Comparison of ENCODE assay signal across 27 cellular contexts in genomic region chr21:43366656-43367055, GRCh38.
"Had no signal": no experiment of that assay in that cellular context is flagged by ENCODE, and none has a peak within 500 bp of the region (broad histone marks: within the 10 kb centered on the region; RNA-seq: fewer than 3 reads in every experiment).

No MANE protein-coding gene starts in this region.

- ATAC-seq: activated CD8-positive, alpha-beta T cell treated with anti-CD3 and anti-CD28 coated beads for 36 hours; activated T-cell treated with anti-CD3 and anti-CD28 coated beads, Interleukin-2, amount 50 U/mL, for 72 hours; activated T-helper 17 cell treated with anti-CD3 and anti-CD28 coated beads, Interleukin-2, amount 50 U/mL, for 72 hours; PC-3; Right ventricle myocardium inferior; SK-N-SH treated with all-trans-retinoic acid at 6 μM for 48 hours had no signal

- H3K4me3 Mint-ChIP-seq: activated CD4-positive, alpha-beta T cell treated with anti-CD3 and anti-CD28 coated beads, Interleukin-2, amount 10 ng/mL, durations not matched to agents 24 days and 14 days; activated CD8-positive, alpha-beta T cell treated with anti-CD3 and anti-CD28 coated beads for 36 hours; activated naive CD8-positive, alpha-beta T cell treated with anti-CD3 and anti-CD28 coated beads for 36 hours; activated T-cell treated with anti-CD3 and anti-CD28 coated beads, Interleukin-2, amount 50 U/mL, for 72 hours; activated T-helper 17 cell treated with anti-CD3 and anti-CD28 coated beads, Interleukin-2, amount 50 U/mL, for 72 hours had no signal

- H3K36me3 ChIP-seq: breast epithelium, Peyer's patch, WERI-Rb-1 had no signal

- H3K36me3 Mint-ChIP-seq: activated naive CD8-positive, alpha-beta T cell treated with anti-CD3 and anti-CD28 coated beads for 36 hours had no signal

- H3K27ac Mint-ChIP-seq: activated CD4-positive, alpha-beta T cell treated with anti-CD3 and anti-CD28 coated beads, Interleukin-2, amount 10 ng/mL, durations not matched to agents 24 days and 14 days; activated CD8-positive, alpha-beta T cell treated with anti-CD3 and anti-CD28 coated beads for 36 hours; activated naive CD8-positive, alpha-beta T cell treated with anti-CD3 and anti-CD28 coated beads for 36 hours; activated T-cell treated with anti-CD3 and anti-CD28 coated beads, Interleukin-2, amount 50 U/mL, for 72 hours; activated T-helper 17 cell treated with anti-CD3 and anti-CD28 coated beads, Interleukin-2, amount 50 U/mL, for 72 hours had no signal

- H3K27me3 ChIP-seq: breast epithelium, Peyer's patch had no signal

- H3K9me3 Mint-ChIP-seq: activated CD4-positive, alpha-beta T cell treated with anti-CD3 and anti-CD28 coated beads, Interleukin-2, amount 10 ng/mL, durations not matched to agents 24 days and 14 days; activated CD8-positive, alpha-beta T cell treated with anti-CD3 and anti-CD28 coated beads for 36 hours; activated naive CD8-positive, alpha-beta T cell treated with anti-CD3 and anti-CD28 coated beads for 36 hours; activated T-cell treated with anti-CD3 and anti-CD28 coated beads, Interleukin-2, amount 50 U/mL, for 72 hours; activated T-helper 17 cell treated with anti-CD3 and anti-CD28 coated beads, Interleukin-2, amount 50 U/mL, for 72 hours had no signal

- H3K27ac ChIP-seq: Peyer's patch, WERI-Rb-1 had no signal

- H3K27me3 Mint-ChIP-seq: activated CD4-positive, alpha-beta T cell treated with anti-CD3 and anti-CD28 coated beads, Interleukin-2, amount 10 ng/mL, durations not matched to agents 24 days and 14 days; activated CD8-positive, alpha-beta T cell treated with anti-CD3 and anti-CD28 coated beads for 36 hours; activated naive CD8-positive, alpha-beta T cell treated with anti-CD3 and anti-CD28 coated beads for 36 hours had no signal

- H3K4me3 ChIP-seq: breast epithelium, Peyer's patch had no signal

- DNase-seq: activated CD4-positive, alpha-beta T cell treated with anti-CD3 and anti-CD28 coated beads, Interleukin-2, amount 10 ng/mL, durations not matched to agents 24 days and 14 days; activated CD4-positive, alpha-beta T cell treated with anti-CD3 and anti-CD28 coated beads, Interleukin-2, amount 50 U/mL, for 4 hours; activated CD8-positive, alpha-beta T cell treated with anti-CD3 and anti-CD28 coated beads for 36 hours; activated effector memory CD4-positive, alpha-beta T cell treated with anti-CD3 and anti-CD28 coated beads, Interleukin-2, amount 50 U/mL, for 16 hours; activated naive CD4-positive, alpha-beta T cell; activated naive CD4-positive, alpha-beta T cell treated with anti-CD3 and anti-CD28 coated beads, Interleukin-2, amount 50 U/mL, for 16 hours; activated naive CD8-positive, alpha-beta T cell treated with anti-CD3 and anti-CD28 coated beads for 36 hours; activated T-cell treated with anti-CD3 and anti-CD28 coated beads, Interleukin-2, amount 50 U/mL, for 1 hour; activated T-cell treated with anti-CD3 and anti-CD28 coated beads, Interleukin-2, amount 50 U/mL, for 72 hours; amniotic stem cell; aorta; Karpas-422; NCI-H1105; NCI-H1417 treated with DMSO at 0.1 percent for 48 hours; NCI-H187 treated with DMSO at 0.1 percent for 48 hours; NCI-H2081; NCI-H345; PC-3; Peyer's patch; SIG-M5; T-helper 1 cell; T1000; WERI-Rb-1 had no signal

- H3K9me3 ChIP-seq: breast epithelium, Peyer's patch had no signal
